ENCODE assay signal across 11 cellular contexts in the genomic region with DNA sequence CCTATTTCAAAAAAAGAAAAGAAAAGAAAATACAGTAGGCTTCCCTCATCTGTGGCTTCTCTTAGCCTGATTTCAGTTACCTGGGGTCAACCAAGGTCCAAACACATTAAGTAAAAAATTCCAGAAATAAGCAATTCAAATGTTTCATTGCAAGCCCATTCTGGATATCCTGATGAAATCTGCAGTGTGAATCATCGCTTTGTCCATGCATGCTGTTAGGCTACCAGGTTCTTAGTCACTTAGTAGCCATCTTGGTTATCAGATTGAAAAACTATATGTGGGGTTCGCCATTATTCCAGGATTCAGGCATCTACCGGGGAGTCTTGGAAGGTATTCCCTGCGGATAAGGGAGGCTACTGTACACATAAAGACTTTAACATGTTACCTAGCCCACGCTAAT. TPM values are rescaled to one million over a fixed set of nuclear protein-coding genes. Genes with fewer than 3 reads are reported as not detected.
DNase-seq lines count a peak whose midpoint lies in the region; ATAC-seq, FAIRE-seq and TF ChIP-seq lines count a peak whose summit lies in the region.
"Had no signal": no experiment of that assay in that cellular context is flagged by ENCODE, and none has a peak within 500 bp of the region (broad histone marks: within the 10 kb centered on the region; RNA-seq: fewer than 3 reads in every experiment).

No MANE protein-coding gene starts in this region.

- peak overlapping the region; percentile 80 for H3K27ac ChIP-seq in CD4-positive, CD25-positive, alpha-beta regulatory T cell (ENCODE audit: insufficient read depth, low read length, poor library complexity, severe bottlenecking)
- H3K27ac ChIP-seq in astrocyte (ENCODE audit: low read depth, low read length) (no peak overlapping the region), adrenal gland (no peak overlapping the region)
- H3K27ac ChIP-seq: ovary had no signal

- H2AFZ ChIP-seq in astrocyte (ENCODE audit: low read depth, low read length) = peak overlapping the region; percentile 15

- H3K27ac Mint-ChIP-seq in CD4-positive, CD25-positive, alpha-beta regulatory T cell = peak overlapping the region in 2 of 3 donors; percentile 38 to 57
- H3K27ac Mint-ChIP-seq in HFFc6 (peak overlapping the region; percentile 94), astrocyte (ENCODE audit: unreplicated experiment) (no peak overlapping the region), natural killer cell (peak overlapping the region; percentile 87 to 91)

- H3K36me3 Mint-ChIP-seq in CD4-positive, CD25-positive, alpha-beta regulatory T cell = peaks cover 3% of the 10 kb centered on the region
- no peaks in the 10 kb centered on the region for H3K36me3 Mint-ChIP-seq in HFFc6 (ENCODE audit: low read depth)
- no peaks in the 10 kb centered on the region for H3K36me3 Mint-ChIP-seq in astrocyte (ENCODE audit: low read depth, unreplicated experiment)
- H3K36me3 Mint-ChIP-seq in natural killer cell = no peaks in the 10 kb centered on the region

- no peak overlapping the region for H3K4me2 ChIP-seq in astrocyte (ENCODE audit: low read length)

- peaks cover 13% of the 10 kb centered on the region for H4K20me1 ChIP-seq in astrocyte (ENCODE audit: insufficient read depth, low read length)

- intact Hi-C loops in natural killer cell (cut with micrococcal nuclease) = no loop called here
- intact Hi-C loops in adrenal gland (cut with DNase I) = no loop called here

- no peaks in the 10 kb centered on the region for H3K27me3 ChIP-seq in CD4-positive, CD25-positive, alpha-beta regulatory T cell (ENCODE audit: control insufficient read depth, insufficient read depth, low read length)
- H3K27me3 ChIP-seq in astrocyte (ENCODE audit: insufficient read depth, low read length) = no peaks in the 10 kb centered on the region
- no peaks in the 10 kb centered on the region for H3K27me3 ChIP-seq in adrenal gland
- H3K27me3 ChIP-seq: ovary had no signal

- no peak for TF ChIP-seq POLR2A in adrenal gland (IDR thresholded peaks at IDR 0.05)

- peaks cover 24 to 49% (median 39%) of the 10 kb centered on the region in 4 donors for H3K4me1 Mint-ChIP-seq in CD4-positive, CD25-positive, alpha-beta regulatory T cell
- H3K4me1 Mint-ChIP-seq in HFFc6 (ENCODE audit: low read depth) (peaks cover 36% of the 10 kb centered on the region), astrocyte (ENCODE audit: low read depth, unreplicated experiment) (peaks cover 14% of the 10 kb centered on the region), natural killer cell (peaks cover 35 to 37% of the 10 kb centered on the region in 2 donors)

- 95 to 97% (median 96%) methylated on average over 5 of the region's 5 CpGs for WGBS in adrenal gland, 4 donors

- no peak for DNase-seq in CD4-positive, CD25-positive, alpha-beta regulatory T cell
- peak; percentile 46 for DNase-seq in HFFc6
- peak; percentile 9 for DNase-seq in astrocyte (ENCODE audit: low read depth)
- no peak for DNase-seq in natural killer cell
- DNase-seq in NCI-H526 (lab: John Stamatoyannopoulos, UW) = no peak
- no peak for DNase-seq in adrenal gland
- no peak for DNase-seq in NCI-H69 (lab: John Stamatoyannopoulos, UW)
- DNase-seq: endodermal cell, ovary had no signal

- no peak for ATAC-seq in CD4-positive, CD25-positive, alpha-beta regulatory T cell (ENCODE audit: low read depth in 2 of 2)
- no peak for ATAC-seq in natural killer cell
- ATAC-seq in GM18520 (IDR thresholded peaks at IDR 0.05; ENCODE audit: unreplicated experiment) = no peak

- no peak for FAIRE-seq in astrocyte (lab: Jason Lieb, UNC)
- FAIRE-seq: urothelium cell line had no signal

- H3K4me3 ChIP-seq in CD4-positive, CD25-positive, alpha-beta regulatory T cell (ENCODE audit: low read depth, low read length) = peak overlapping the region; percentile 99
- H3K4me3 ChIP-seq in astrocyte (ENCODE audit: insufficient read depth, low read depth, low read length) = no peak overlapping the region
- H3K4me3 ChIP-seq in adrenal gland = no peak overlapping the region

- no peak for TF ChIP-seq CTCF in HFFc6 (IDR thresholded peaks at IDR 0.05)
- TF ChIP-seq CTCF in astrocyte (IDR thresholded peaks at IDR 0.05; ENCODE audit: insufficient read depth, low read depth, low read length) = no peak
- TF ChIP-seq CTCF in natural killer cell (IDR thresholded peaks at IDR 0.05) = no peak
- TF ChIP-seq CTCF in adrenal gland (IDR thresholded peaks at IDR 0.05) = no peak

- no peaks in the 10 kb centered on the region for H3K9me3 ChIP-seq in CD4-positive, CD25-positive, alpha-beta regulatory T cell (ENCODE audit: control insufficient read depth in 2 of 2, low read length in 2 of 2)
- no peaks in the 10 kb centered on the region for H3K9me3 ChIP-seq in astrocyte (ENCODE audit: insufficient read depth, low read depth, low read length)
- H3K9me3 ChIP-seq in adrenal gland (replicated peaks in 1 of 3) = no peaks in the 10 kb centered on the region
- H3K9me3 ChIP-seq: ovary had no signal

- H3K79me2 ChIP-seq in astrocyte (ENCODE audit: insufficient read depth, low read length) = peaks cover 38% of the 10 kb centered on the region

- no peak overlapping the region for H3K9ac ChIP-seq in astrocyte (ENCODE audit: low read length)

- peaks cover 32% of the 10 kb centered on the region for H3K4me1 ChIP-seq in CD4-positive, CD25-positive, alpha-beta regulatory T cell (ENCODE audit: control insufficient read depth, insufficient read depth, low read length, poor library complexity, severe bottlenecking)
- H3K4me1 ChIP-seq in astrocyte (ENCODE audit: insufficient read depth, low read length) = no peaks in the 10 kb centered on the region
- H3K4me1 ChIP-seq in adrenal gland (replicated peaks in 1 of 2) = peaks cover 14 to 29% of the 10 kb centered on the region in 2 donors

- H3K9me3 Mint-ChIP-seq in CD4-positive, CD25-positive, alpha-beta regulatory T cell = no peaks in the 10 kb centered on the region
- no peaks in the 10 kb centered on the region for H3K9me3 Mint-ChIP-seq in HFFc6
- H3K9me3 Mint-ChIP-seq in astrocyte (ENCODE audit: unreplicated experiment) = no peaks in the 10 kb centered on the region
- no peaks in the 10 kb centered on the region for H3K9me3 Mint-ChIP-seq in natural killer cell
- H3K9me3 Mint-ChIP-seq: endodermal cell had no signal

- peak overlapping the region; percentile 95 to 99 (median 98) for H3K4me3 Mint-ChIP-seq in CD4-positive, CD25-positive, alpha-beta regulatory T cell
- H3K4me3 Mint-ChIP-seq in HFFc6 (peak overlapping the region; percentile 93), astrocyte (ENCODE audit: unreplicated experiment) (no peak overlapping the region), natural killer cell (peak overlapping the region; percentile 89)

- peaks cover 17% of the 10 kb centered on the region for H3K27me3 Mint-ChIP-seq in CD4-positive, CD25-positive, alpha-beta regulatory T cell
- H3K27me3 Mint-ChIP-seq in HFFc6 (ENCODE audit: insufficient read depth) (no peaks in the 10 kb centered on the region; the same call in 1 of the 2 replicates), astrocyte (ENCODE audit: low read depth, unreplicated experiment) (no peaks in the 10 kb centered on the region), natural killer cell (ENCODE audit: low read depth in 2 of 2) (peaks cover 9 to 16% of the 10 kb centered on the region in 2 donors)

- H3K36me3 ChIP-seq in CD4-positive, CD25-positive, alpha-beta regulatory T cell (ENCODE audit: control insufficient read depth, insufficient read depth, low read length) = no peaks in the 10 kb centered on the region
- H3K36me3 ChIP-seq in astrocyte (ENCODE audit: insufficient read depth, low read length) (no peaks in the 10 kb centered on the region), adrenal gland (replicated peaks in 1 of 2) (no peaks in the 10 kb centered on the region)
- H3K36me3 ChIP-seq: ovary had no signal

RNA-seq across cellular contexts. Expression of a gene that starts 1.0 kb away (rescaled TPM):
- 62.0 TPM for total RNA-seq in CD4-positive, CD25-positive, alpha-beta regulatory T cell
- 100 to 1,000 TPM; 100 to 141 (median 125) TPM for polyA plus RNA-seq in CD4-positive, CD25-positive, alpha-beta regulatory T cell
- 10 to 100 TPM; 50.8 to 69.4 (median 60.6) TPM for total RNA-seq in HFFc6 (2021; fragmentation: NEBNext Ultra II Directional; extraction: Animal tissue kit (Norgen Biotek cat#: 25700))
- total RNA-seq in astrocyte = 60.2 and 62.7 TPM in 2 replicates
- 10 to 100 TPM; 69.2 to 73.2 (median 72.7) TPM for total RNA-seq in natural killer cell
- 10 to 100 TPM in 7 of 8 donors, 1 to 10 TPM in 1; 9.8 to 50.0 (median 43.7) TPM for total RNA-seq in adrenal gland
- polyA plus RNA-seq in adrenal gland = 10 to 100 TPM; 25.3 to 63.1 (median 26.6) TPM

Comparison
In these comparisons a context has a peak if more than half of its experiments do, and no peak if none do; other contexts are left out.
1. DNase-seq: peak in HFFc6 (single experiment) and astrocyte (single experiment); none in CD4-positive, CD25-positive, alpha-beta regulatory T cell (0 of 3), natural killer cell (single experiment), NCI-H526 (0 of 2), adrenal gland (0 of 7) and NCI-H69 (single experiment).